In the genomic region with DNA sequence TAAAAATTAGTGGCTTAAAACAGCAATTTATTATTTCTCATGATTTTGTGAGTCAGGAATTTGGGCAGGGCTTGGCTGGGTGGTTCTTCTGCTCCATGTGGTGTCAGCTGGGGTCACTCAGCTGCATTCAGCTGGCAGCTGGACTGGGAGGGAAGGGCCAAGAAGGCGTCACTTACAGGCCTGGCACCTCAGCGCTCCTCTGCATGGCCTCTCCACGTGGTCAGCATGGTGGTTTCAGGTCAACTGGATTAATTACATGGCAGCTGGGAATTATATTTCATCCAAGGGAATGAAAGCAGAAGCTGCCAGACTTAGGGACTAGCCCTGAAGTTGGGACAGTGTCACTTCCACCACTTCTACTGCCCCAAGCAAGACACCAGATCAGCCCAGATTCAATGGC, we compare ENCODE assay signal across 1 cellular context.
TF ChIP-seq lines count a peak whose summit lies in the region.

No MANE protein-coding gene starts in this region.

TF ChIP-seq in endothelial cell of umbilical vein, 7 proteins besides CTCF, POLR2A, EP300 and RAD21 (continued from another document):
- TF ChIP-seq MYC (IDR thresholded peaks at IDR 0.05; ENCODE audit: low read depth, low read length) = no peak
- no peak for TF ChIP-seq EZH2 (IDR thresholded peaks at IDR 0.05; ENCODE audit: borderline replicate concordance, low read depth, low read length, severe bottlenecking)
- no peak for TF ChIP-seq MAX (IDR thresholded peaks at IDR 0.05; ENCODE audit: insufficient read depth, insufficient read length)
